ENCODE assay signal across 8 cellular contexts in genomic region chr3:12954891-12955650, GRCh38.
DNase-seq lines count a peak whose midpoint lies in the region; ATAC-seq lines count a peak whose summit lies in the region.

No MANE protein-coding gene starts in this region.

- DNase-seq in NCI-H1436 (lab: John Stamatoyannopoulos, UW) = peak; percentile 7
- no peak for DNase-seq in NCI-H1436 treated with DMSO at 0.1 percent for 48 hours (lab: John Stamatoyannopoulos, UW)
- no peak for DNase-seq in activated T-helper 2 cell treated with anti-CD3 and anti-CD28 coated beads, Interferon-gamma antibody, Interleukin-2, Interleukin-4, amounts not matched to agents 10 μg/mL and 5 μg/mL and 100 μg/mL, durations not matched to agents 14 hours and 24 hours and 36 hours (ENCODE audit: low spot score)
- DNase-seq in cardiac septum (ENCODE audit: low spot score) = peak; percentile 92
- DNase-seq in Kasumi-1 (lab: John Stamatoyannopoulos, UW) = no peak

- no peaks in the 10 kb centered on the region for H3K9me3 ChIP-seq in skeletal muscle satellite cell (replicated peaks; ENCODE audit: low read length)

- peaks cover 13% of the 10 kb centered on the region for H3K4me1 ChIP-seq in skeletal muscle satellite cell (ENCODE audit: control insufficient read depth, insufficient read depth, low read length)

- H3K27me3 Mint-ChIP-seq in activated T-helper 2 cell treated with anti-CD3 and anti-CD28 coated beads, Interferon-gamma antibody, Interleukin-2, Interleukin-4, amounts not matched to agents 10 μg/mL and 5 μg/mL and 100 μg/mL, durations not matched to agents 14 hours and 24 hours and 36 hours (ENCODE audit: low read depth) = no peaks in the 10 kb centered on the region

- no peaks in the 10 kb centered on the region for H3K27me3 ChIP-seq in skeletal muscle satellite cell (ENCODE audit: control insufficient read depth, insufficient read depth, low read length)

- peak overlapping the region; percentile 49 for H3K27ac Mint-ChIP-seq in activated T-helper 2 cell treated with anti-CD3 and anti-CD28 coated beads, Interferon-gamma antibody, Interleukin-2, Interleukin-4, amounts not matched to agents 10 μg/mL and 5 μg/mL and 100 μg/mL, durations not matched to agents 14 hours and 24 hours and 36 hours

- peak overlapping the region; percentile 71 for H3K4me2 ChIP-seq in skeletal muscle satellite cell (ENCODE audit: low read length)

- H3K4me1 Mint-ChIP-seq in activated T-helper 2 cell treated with anti-CD3 and anti-CD28 coated beads, Interferon-gamma antibody, Interleukin-2, Interleukin-4, amounts not matched to agents 10 μg/mL and 5 μg/mL and 100 μg/mL, durations not matched to agents 14 hours and 24 hours and 36 hours (ENCODE audit: low read depth) = peaks cover 24% of the 10 kb centered on the region

- H3K36me3 Mint-ChIP-seq in activated T-helper 2 cell treated with anti-CD3 and anti-CD28 coated beads, Interferon-gamma antibody, Interleukin-2, Interleukin-4, amounts not matched to agents 10 μg/mL and 5 μg/mL and 100 μg/mL, durations not matched to agents 14 hours and 24 hours and 36 hours (ENCODE audit: low read depth) = peaks cover 4% of the 10 kb centered on the region

- H3K9ac ChIP-seq in skeletal muscle satellite cell (ENCODE audit: low read depth, low read length) = peak overlapping the region; percentile 40

- ATAC-seq in HG03571 (IDR thresholded peaks at IDR 0.05; ENCODE audit: unreplicated experiment) = peak; percentile 51
- no peak for ATAC-seq in GM19328 (IDR thresholded peaks at IDR 0.05; ENCODE audit: unreplicated experiment)

- no peak overlapping the region for H3K4me3 ChIP-seq in skeletal muscle satellite cell (ENCODE audit: low read length)

- no peaks in the 10 kb centered on the region for H3K36me3 ChIP-seq in skeletal muscle satellite cell (ENCODE audit: insufficient read depth, low read length)

- H3K9me3 Mint-ChIP-seq in activated T-helper 2 cell treated with anti-CD3 and anti-CD28 coated beads, Interferon-gamma antibody, Interleukin-2, Interleukin-4, amounts not matched to agents 10 μg/mL and 5 μg/mL and 100 μg/mL, durations not matched to agents 14 hours and 24 hours and 36 hours = no peaks in the 10 kb centered on the region

- H3K4me3 Mint-ChIP-seq in activated T-helper 2 cell treated with anti-CD3 and anti-CD28 coated beads, Interferon-gamma antibody, Interleukin-2, Interleukin-4, amounts not matched to agents 10 μg/mL and 5 μg/mL and 100 μg/mL, durations not matched to agents 14 hours and 24 hours and 36 hours (ENCODE audit: low read depth) = no peak overlapping the region

- intact Hi-C loops in activated T-helper 2 cell treated with anti-CD3 and anti-CD28 coated beads, Interferon-gamma antibody, Interleukin-2, Interleukin-4, amounts not matched to agents 10 μg/mL and 5 μg/mL and 100 μg/mL, durations not matched to agents 14 hours and 24 hours and 36 hours (cut with micrococcal nuclease) = no loop called here
- intact Hi-C loops in cardiac septum (cut with DNase I) = loop anchor here (2.0 kb wide), 1 partner anchor 30 kb away; no protein-coding TSS in a partner anchor

Comparison
In these comparisons a context has a peak if more than half of its experiments do, and no peak if none do; other contexts are left out.
1. DNase-seq: peak in NCI-H1436 (single experiment) and cardiac septum (single experiment); none in NCI-H1436 treated with DMSO at 0.1 percent for 48 hours (single experiment), activated T-helper 2 cell treated with anti-CD3 and anti-CD28 coated beads, Interferon-gamma antibody, Interleukin-2, Interleukin-4, amounts not matched to agents 10 μg/mL and 5 μg/mL and 100 μg/mL, durations not matched to agents 14 hours and 24 hours and 36 hours (single experiment) and Kasumi-1 (0 of 2).